Comparison of ENCODE assay signal across 11 cellular contexts in genomic region chr5:140243855-140244254, GRCh38. TPM values are rescaled to one million over a fixed set of nuclear protein-coding genes. Genes with fewer than 3 reads are reported as not detected.
DNase-seq lines count a peak whose midpoint lies in the region; ATAC-seq and TF ChIP-seq lines count a peak whose summit lies in the region.
"Had no signal": no experiment of that assay in that cellular context is flagged by ENCODE, and none has a peak within 500 bp of the region (broad histone marks: within the 10 kb centered on the region; RNA-seq: fewer than 3 reads in every experiment).

No MANE protein-coding gene starts in this region.

- CTCF ChIA-PET in CD4-positive, alpha-beta memory T cell (lab: Charles Lee; ENCODE audit: partially characterized antibody) = interaction anchor here (0.6 to 17.3 kb wide), 33 partner anchors 8 to 1840 kb away, joined by 3 to 518 read pairs (median 4); partner anchors contain the start of genes CYSTM1, HBEGF and PFDN1

- H3K4me3 ChIP-seq in CD4-positive, alpha-beta memory T cell (ENCODE audit: low read length in 2 of 2) = no peak overlapping the region
- H3K4me3 ChIP-seq: testis had no signal

- no peaks in the 10 kb centered on the region for H3K27me3 Mint-ChIP-seq in mesothelial cell of epicardium (ENCODE audit: low read depth)
- H3K27me3 Mint-ChIP-seq in osteocyte (ENCODE audit: unreplicated experiment) = no peaks in the 10 kb centered on the region
- no peaks in the 10 kb centered on the region for H3K27me3 Mint-ChIP-seq in CD4-positive, alpha-beta memory T cell
- H3K27me3 Mint-ChIP-seq: activated CD4-positive, alpha-beta T cell treated with anti-CD3 and anti-CD28 coated beads for 36 hours had no signal

- POLR2A ChIA-PET in CD4-positive, alpha-beta memory T cell (lab: Charles Lee; ENCODE audit: partially characterized antibody) = interaction anchor here (0.7 to 1.1 kb wide), 3 partner anchors 9 to 109 kb away, joined by 3 to 4 read pairs (median 3); no protein-coding TSS in a partner anchor

- H3K4me3 Mint-ChIP-seq in mesothelial cell of epicardium (no peak overlapping the region), osteocyte (ENCODE audit: unreplicated experiment) (no peak overlapping the region)
- H3K4me3 Mint-ChIP-seq in CD4-positive, alpha-beta memory T cell = no peak overlapping the region
- H3K4me3 Mint-ChIP-seq: activated CD4-positive, alpha-beta T cell treated with anti-CD3 and anti-CD28 coated beads for 36 hours had no signal

- no peaks in the 10 kb centered on the region for H3K9me3 Mint-ChIP-seq in mesothelial cell of epicardium
- no peaks in the 10 kb centered on the region for H3K9me3 Mint-ChIP-seq in osteocyte (ENCODE audit: unreplicated experiment)
- no peaks in the 10 kb centered on the region for H3K9me3 Mint-ChIP-seq in CD4-positive, alpha-beta memory T cell

- H3K36me3 Mint-ChIP-seq in mesothelial cell of epicardium = peaks cover 5% of the 10 kb centered on the region
- H3K36me3 Mint-ChIP-seq in osteocyte (ENCODE audit: unreplicated experiment) = peaks cover 9% of the 10 kb centered on the region
- H3K36me3 Mint-ChIP-seq in CD4-positive, alpha-beta memory T cell = peaks cover 5 to 14% of the 10 kb centered on the region in 2 donors

- peaks cover 10% of the 10 kb centered on the region for H3K4me1 ChIP-seq in CD4-positive, alpha-beta memory T cell (ENCODE audit: insufficient read depth, low read length)

- peak; percentile 20 for DNase-seq in DMS153 treated with DMSO at 0.1 percent for 48 hours (lab: John Stamatoyannopoulos, UW; ENCODE audit: unreplicated experiment)
- DNase-seq in NCI-H128 (lab: John Stamatoyannopoulos, UW; ENCODE audit: unreplicated experiment) = peak; percentile 53
- peak; percentile 85 for DNase-seq in NCI-H510A treated with DMSO at 0.1 percent for 48 hours (lab: John Stamatoyannopoulos, UW)
- no peak for DNase-seq in mesothelial cell of epicardium (ENCODE audit: low spot score in 2 of 2, unreplicated experiment in 2 of 2)
- no peak for DNase-seq in NAMALWA (ENCODE audit: low spot score)
- DNase-seq in osteocyte (ENCODE audit: extremely low spot score, unreplicated experiment) = no peak
- DNase-seq in CD4-positive, alpha-beta memory T cell = no peak

- peaks cover 7% of the 10 kb centered on the region for H3K36me3 ChIP-seq in CD4-positive, alpha-beta memory T cell (ENCODE audit: insufficient read depth, low read length)

- no peak for TF ChIP-seq CTCF in mesothelial cell of epicardium (IDR thresholded peaks at IDR 0.05; ENCODE audit: unreplicated experiment)
- TF ChIP-seq CTCF in osteocyte (IDR thresholded peaks at IDR 0.05) = no peak

- no peaks in the 10 kb centered on the region for H3K27me3 ChIP-seq in CD4-positive, alpha-beta memory T cell (ENCODE audit: insufficient read depth, low read length)
- H3K27me3 ChIP-seq: testis had no signal

- no peak overlapping the region for H3K27ac ChIP-seq in CD4-positive, alpha-beta memory T cell (ENCODE audit: low read depth, low read length)
- H3K27ac ChIP-seq: testis had no signal

- H3K9me3 ChIP-seq in CD4-positive, alpha-beta memory T cell (ENCODE audit: control insufficient read depth in 1 of 2, low read length in 2 of 2) = no peaks in the 10 kb centered on the region
- H3K9me3 ChIP-seq: SK-N-SH, testis had no signal

- intact Hi-C loops in CD4-positive, alpha-beta memory T cell (cut with micrococcal nuclease) = loop anchor here (1.0 to 2.0 kb wide), 3 partner anchors 107 to 477 kb away; no protein-coding TSS in a partner anchor

- H3K4me1 Mint-ChIP-seq in mesothelial cell of epicardium (peaks cover 30% of the 10 kb centered on the region), osteocyte (ENCODE audit: unreplicated experiment) (peaks cover 50% of the 10 kb centered on the region)
- H3K4me1 Mint-ChIP-seq in CD4-positive, alpha-beta memory T cell = peaks cover 9 to 18% (median 11%) of the 10 kb centered on the region in 4 donors

- no peak for ATAC-seq in GM21447 (IDR thresholded peaks at IDR 0.05; ENCODE audit: unreplicated experiment)

- H3K27ac Mint-ChIP-seq in mesothelial cell of epicardium = peak overlapping the region; percentile 16
- no peak overlapping the region for H3K27ac Mint-ChIP-seq in osteocyte (ENCODE audit: unreplicated experiment)
- H3K27ac Mint-ChIP-seq in CD4-positive, alpha-beta memory T cell = no peak overlapping the region
- H3K27ac Mint-ChIP-seq: activated CD4-positive, alpha-beta T cell treated with anti-CD3 and anti-CD28 coated beads for 36 hours had no signal

RNA-seq across cellular contexts. Expression of gene PFDN1, which starts 59.0 kb away (rescaled TPM):
- total RNA-seq in mesothelial cell of epicardium = 57.2 to 63.0 TPM (median 57.8 TPM) in 3 replicates
- total RNA-seq in osteocyte = 47.8 and 49.6 TPM in 2 replicates
- total RNA-seq in CD4-positive, alpha-beta memory T cell = 10 to 100 TPM; 24.8 to 26.2 TPM
- polyA plus RNA-seq in CD4-positive, alpha-beta memory T cell = 100 to 1,000 TPM; 116 to 223 TPM

Comparison
In these comparisons a context has a peak if more than half of its experiments do, and no peak if none do; other contexts are left out.
1. DNase-seq: peak in DMS153 treated with DMSO at 0.1 percent for 48 hours (single experiment), NCI-H128 (single experiment) and NCI-H510A treated with DMSO at 0.1 percent for 48 hours (single experiment); none in mesothelial cell of epicardium (0 of 2), NAMALWA (single experiment), osteocyte (single experiment) and CD4-positive, alpha-beta memory T cell (0 of 5).